Comparison of ENCODE assay signal across 1 cellular context in the genomic region with DNA sequence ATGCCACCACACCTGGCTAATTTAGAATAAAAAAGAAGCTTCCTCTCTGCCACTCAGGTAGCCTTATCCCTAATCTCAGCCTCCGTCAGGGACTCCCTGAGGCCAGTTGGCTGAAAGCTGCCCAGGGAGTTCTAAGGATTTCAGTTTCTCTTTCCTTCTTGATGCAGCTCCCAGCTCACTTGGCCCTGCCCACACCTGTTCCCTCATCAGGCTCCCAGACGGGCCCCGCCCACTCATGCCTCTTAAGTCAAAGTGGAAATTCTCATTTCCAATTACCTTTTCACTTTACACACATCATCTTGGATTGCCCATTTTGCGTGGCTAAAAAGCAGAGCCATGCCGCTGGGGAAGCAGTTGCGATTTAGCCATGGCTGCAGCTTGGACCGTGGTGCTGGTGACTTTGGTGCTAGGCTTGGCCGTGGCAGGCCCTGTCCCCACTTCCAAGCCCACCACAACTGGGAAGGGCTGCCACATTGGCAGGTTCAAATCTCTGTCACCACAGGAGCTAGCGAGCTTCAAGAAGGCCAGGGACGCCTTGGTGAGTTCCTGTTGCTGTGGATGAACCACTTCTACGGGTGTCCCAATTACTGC.
TF ChIP-seq lines count a peak whose summit lies in the region.

TSS of gene IFNL1 (plus strand) at position 353 of the 591 bp plus-strand sequence. CDS start at position 368, 15 bp downstream.

TF ChIP-seq in K562, 482 proteins besides CTCF, POLR2A, EP300 and RAD21:
- TF ChIP-seq, protein P1, sequence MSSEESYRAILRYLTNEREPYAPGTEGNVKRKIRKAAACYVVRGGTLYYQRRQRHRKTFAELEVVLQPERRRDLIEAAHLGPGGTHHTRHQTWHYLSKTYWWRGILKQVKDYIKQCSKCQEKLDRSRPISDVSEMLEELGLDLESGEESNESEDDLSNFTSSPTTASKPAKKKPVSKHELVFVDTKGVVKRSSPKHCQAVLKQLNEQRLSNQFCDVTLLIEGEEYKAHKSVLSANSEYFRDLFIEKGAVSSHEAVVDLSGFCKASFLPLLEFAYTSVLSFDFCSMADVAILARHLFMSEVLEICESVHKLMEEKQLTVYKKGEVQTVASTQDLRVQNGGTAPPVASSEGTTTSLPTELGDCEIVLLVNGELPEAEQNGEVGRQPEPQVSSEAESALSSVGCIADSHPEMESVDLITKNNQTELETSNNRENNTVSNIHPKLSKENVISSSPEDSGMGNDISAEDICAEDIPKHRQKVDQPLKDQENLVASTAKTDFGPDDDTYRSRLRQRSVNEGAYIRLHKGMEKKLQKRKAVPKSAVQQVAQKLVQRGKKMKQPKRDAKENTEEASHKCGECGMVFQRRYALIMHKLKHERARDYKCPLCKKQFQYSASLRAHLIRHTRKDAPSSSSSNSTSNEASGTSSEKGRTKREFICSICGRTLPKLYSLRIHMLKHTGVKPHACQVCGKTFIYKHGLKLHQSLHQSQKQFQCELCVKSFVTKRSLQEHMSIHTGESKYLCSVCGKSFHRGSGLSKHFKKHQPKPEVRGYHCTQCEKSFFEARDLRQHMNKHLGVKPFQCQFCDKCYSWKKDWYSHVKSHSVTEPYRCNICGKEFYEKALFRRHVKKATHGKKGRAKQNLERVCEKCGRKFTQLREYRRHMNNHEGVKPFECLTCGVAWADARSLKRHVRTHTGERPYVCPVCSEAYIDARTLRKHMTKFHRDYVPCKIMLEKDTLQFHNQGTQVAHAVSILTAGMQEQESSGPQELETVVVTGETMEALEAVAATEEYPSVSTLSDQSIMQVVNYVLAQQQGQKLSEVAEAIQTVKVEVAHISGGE (CRISPR knock-in tag; IDR thresholded peaks at IDR 0.05): no peak
- TF ChIP-seq GABPB2 (CRISPR knock-in tag; conservative IDR thresholded peaks at IDR 0.05): no peak
- TF ChIP-seq SNAPC5 (CRISPR knock-in tag; IDR thresholded peaks at IDR 0.05): no peak
- TF ChIP-seq VEZF1 (CRISPR knock-in tag; IDR thresholded peaks at IDR 0.05): no peak
- TF ChIP-seq SREBF1 (IDR thresholded peaks at IDR 0.05; ENCODE audit: borderline replicate concordance, low read depth, low read length): no peak
- no peak for TF ChIP-seq NR4A1 (CRISPR knock-in tag; IDR thresholded peaks at IDR 0.05)
- no peak for TF ChIP-seq NR4A1 (tag; IDR thresholded peaks at IDR 0.05)
- no peak for TF ChIP-seq ZNF699 (CRISPR knock-in tag; IDR thresholded peaks at IDR 0.05; ENCODE audit: insufficient replicate concordance)
- TF ChIP-seq CBFA2T3 (IDR thresholded peaks at IDR 0.05): no peak
- no peak for TF ChIP-seq NFE2L1 (tag; IDR thresholded peaks at IDR 0.05; ENCODE audit: borderline replicate concordance, low read depth)
- TF ChIP-seq, protein P2, sequence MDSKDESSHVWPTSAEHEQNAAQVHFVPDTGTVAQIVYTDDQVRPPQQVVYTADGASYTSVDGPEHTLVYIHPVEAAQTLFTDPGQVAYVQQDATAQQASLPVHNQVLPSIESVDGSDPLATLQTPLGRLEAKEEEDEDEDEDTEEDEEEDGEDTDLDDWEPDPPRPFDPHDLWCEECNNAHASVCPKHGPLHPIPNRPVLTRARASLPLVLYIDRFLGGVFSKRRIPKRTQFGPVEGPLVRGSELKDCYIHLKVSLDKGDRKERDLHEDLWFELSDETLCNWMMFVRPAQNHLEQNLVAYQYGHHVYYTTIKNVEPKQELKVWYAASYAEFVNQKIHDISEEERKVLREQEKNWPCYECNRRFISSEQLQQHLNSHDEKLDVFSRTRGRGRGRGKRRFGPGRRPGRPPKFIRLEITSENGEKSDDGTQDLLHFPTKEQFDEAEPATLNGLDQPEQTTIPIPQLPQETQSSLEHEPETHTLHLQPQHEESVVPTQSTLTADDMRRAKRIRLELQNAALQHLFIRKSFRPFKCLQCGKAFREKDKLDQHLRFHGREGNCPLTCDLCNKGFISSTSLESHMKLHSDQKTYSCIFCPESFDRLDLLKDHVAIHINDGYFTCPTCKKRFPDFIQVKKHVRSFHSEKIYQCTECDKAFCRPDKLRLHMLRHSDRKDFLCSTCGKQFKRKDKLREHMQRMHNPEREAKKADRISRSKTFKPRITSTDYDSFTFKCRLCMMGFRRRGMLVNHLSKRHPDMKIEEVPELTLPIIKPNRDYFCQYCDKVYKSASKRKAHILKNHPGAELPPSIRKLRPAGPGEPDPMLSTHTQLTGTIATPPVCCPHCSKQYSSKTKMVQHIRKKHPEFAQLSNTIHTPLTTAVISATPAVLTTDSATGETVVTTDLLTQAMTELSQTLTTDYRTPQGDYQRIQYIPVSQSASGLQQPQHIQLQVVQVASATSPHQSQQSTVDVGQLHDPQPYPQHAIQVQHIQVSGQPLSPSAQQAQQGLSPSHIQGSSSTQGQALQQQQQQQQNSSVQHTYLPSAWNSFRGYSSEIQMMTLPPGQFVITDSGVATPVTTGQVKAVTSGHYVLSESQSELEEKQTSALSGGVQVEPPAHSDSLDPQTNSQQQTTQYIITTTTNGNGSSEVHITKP (IDR thresholded peaks at IDR 0.05; ENCODE audit: partially characterized antibody): no peak
- no peak for TF ChIP-seq ZNF143 (CRISPR knock-in tag; IDR thresholded peaks at IDR 0.05)
- no peak for TF ChIP-seq TCF7 (IDR thresholded peaks at IDR 0.05; ENCODE audit: borderline replicate concordance)
- TF ChIP-seq ZNF146 (CRISPR knock-in tag; IDR thresholded peaks at IDR 0.05; ENCODE audit: unreplicated experiment): no peak
- TF ChIP-seq MYNN (IDR thresholded peaks at IDR 0.05): no peak
- TF ChIP-seq MYNN (CRISPR knock-in tag; IDR thresholded peaks at IDR 0.05): no peak
- TF ChIP-seq MAFK (IDR thresholded peaks at IDR 0.05; ENCODE audit: low read length): no peak
- no peak for TF ChIP-seq CHD4 (IDR thresholded peaks at IDR 0.05; ENCODE audit: insufficient read depth, insufficient replicate concordance, low read depth, low read length, poor library complexity, severe bottlenecking)
- TF ChIP-seq FOXM1 (IDR thresholded peaks at IDR 0.05; ENCODE audit: low read depth): no peak
- no peak for TF ChIP-seq FOXM1 (CRISPR knock-in tag; IDR thresholded peaks at IDR 0.05; ENCODE audit: low read depth)
